9 cellular contexts compared by ENCODE assay signal in the genomic region with DNA sequence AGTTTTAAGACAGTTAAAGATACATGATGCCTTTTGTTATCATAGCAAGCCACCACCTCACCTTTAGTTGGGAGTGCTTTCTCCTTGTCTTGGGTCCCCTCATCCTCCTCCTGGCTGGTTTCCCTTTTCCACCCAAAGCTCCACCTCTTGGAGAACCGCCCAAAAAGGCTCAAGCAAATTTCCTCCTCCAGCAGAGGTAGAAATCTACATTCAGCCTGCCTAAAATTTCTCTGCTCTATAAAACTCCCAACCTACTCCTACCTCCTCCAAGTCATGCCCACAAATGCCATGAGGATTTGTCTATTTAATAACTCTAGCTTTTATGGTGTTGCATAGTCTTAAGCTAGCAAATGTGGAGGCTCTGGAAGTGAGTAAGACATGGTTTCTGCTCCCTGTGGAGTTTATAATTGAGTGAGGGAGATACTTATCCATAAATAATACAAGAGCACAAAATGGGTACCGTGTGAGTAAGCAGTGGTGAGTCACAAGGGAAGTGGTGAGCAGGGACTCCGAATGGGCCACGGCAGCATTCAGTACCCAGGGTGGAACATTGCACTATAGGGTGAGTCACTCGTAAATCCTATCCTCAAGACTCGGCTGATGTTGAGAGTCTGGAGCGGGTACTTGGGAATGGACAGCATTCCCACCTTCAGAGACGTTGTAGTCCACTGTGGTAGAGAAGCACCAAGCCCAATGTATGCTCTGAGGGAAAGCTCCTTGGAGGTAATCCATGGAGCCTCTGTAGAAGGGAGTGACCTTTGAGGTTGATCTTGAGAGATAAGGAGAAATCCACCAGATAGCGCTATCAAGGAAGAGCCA.
A peak's percentile ranks its signal among the peaks of the same experiment; 100 is the strongest.
DNase-seq lines count a peak whose midpoint lies in the region; ATAC-seq, FAIRE-seq and TF ChIP-seq lines count a peak whose summit lies in the region.
"Had no signal": no experiment of that assay in that cellular context is flagged by ENCODE, and none has a peak within 500 bp of the region (broad histone marks: within the 10 kb centered on the region; RNA-seq: fewer than 3 reads in every experiment).

No MANE protein-coding gene starts in this region.

- no peaks in the 10 kb centered on the region for H3K79me2 ChIP-seq in K562 (ENCODE audit: control insufficient read depth, insufficient read depth, low read length)

- TF ChIP-seq CTCF in K562 (IDR thresholded peaks at IDR 0.05 in 2 of 3, conservative IDR thresholded peaks at IDR 0.05 in 1 of 3; ENCODE audit: insufficient read depth in 2 of 3, low read depth in 1 of 3, low read length in 3 of 3) (no peak), thoracic aorta (IDR thresholded peaks at IDR 0.05) (no peak)

- no peaks in the 10 kb centered on the region for H4K20me1 ChIP-seq in K562 (replicated peaks; ENCODE audit: control insufficient read depth, insufficient read depth, low read length)

- POLR2A ChIA-PET in K562 (lab: Yijun Ruan, JAX): interaction anchor here (0.7 kb wide), 1 partner anchor 739 kb away, joined by 3 read pairs; no protein-coding TSS in a partner anchor

- CTCF ChIA-PET in K562 (lab: Yijun Ruan, JAX; ENCODE audit: low intra/inter-chr PET ratio): no interaction called here

- H3K9me3 Mint-ChIP-seq in natural killer cell treated with Interleukin-12 subunit alpha and Interleukin-12 subunit beta and Interleukin-15 and Interleukin-18, amount 100 ng/mL, for 72 hours: peaks cover 3% of the 10 kb centered on the region

- H3K36me3 Mint-ChIP-seq in natural killer cell treated with Interleukin-12 subunit alpha and Interleukin-12 subunit beta and Interleukin-15 and Interleukin-18, amount 100 ng/mL, for 72 hours: no peaks in the 10 kb centered on the region

- no peaks in the 10 kb centered on the region for H3K9me1 ChIP-seq in K562 (ENCODE audit: control insufficient read depth, insufficient read depth, low read length)

- no peak overlapping the region for H3K4me3 ChIP-seq in K562
- no peak overlapping the region for H3K4me3 ChIP-seq in thoracic aorta

- no peak for TF ChIP-seq POLR2A in K562 (conservative IDR thresholded peaks at IDR 0.05)

- H3K9ac ChIP-seq in K562 (ENCODE audit: insufficient read depth in 1 of 2, low read depth in 2 of 2, low read length in 2 of 2): no peak overlapping the region

- FAIRE-seq in K562 (lab: Jason Lieb, UNC): peak; percentile 6

- H3K4me1 ChIP-seq in K562 (replicated peaks in 1 of 2; ENCODE audit: control insufficient read depth in 2 of 2, insufficient read depth in 2 of 2, low read length in 2 of 2): peaks cover 0 to 8% of the 10 kb centered on the region in 2 experiments; a peak in 4 of 5 replicates
- peaks cover 0 to 8% of the 10 kb centered on the region in 2 donors for H3K4me1 ChIP-seq in thoracic aorta (ENCODE audit: control insufficient read depth in 1 of 2, low read depth in 2 of 2)

- ATAC-seq in K562 (no peak), thoracic aorta (ENCODE audit: insufficient number of reproducible peaks, low FRiP score, low read depth) (peak; percentile 57), HG03354 (IDR thresholded peaks at IDR 0.05; ENCODE audit: poor library complexity, severe bottlenecking, unreplicated experiment) (no peak)
- ATAC-seq in natural killer cell treated with Interleukin-12 subunit alpha and Interleukin-12 subunit beta and Interleukin-15 and Interleukin-18, amount 100 ng/mL, for 72 hours: peak; percentile 99

- intact Hi-C loops in K562 (cut with micrococcal nuclease): loop anchor here (5.0 kb wide), 1 partner anchor 108 kb away; no protein-coding TSS in a partner anchor

- peak; percentile 36 for DNase-seq in NK-92 treated with Interleukin-12 subunit alpha and Interleukin-12 subunit beta, amount 100 ng/mL, for 24 hours (lab: John Stamatoyannopoulos, UW)
- DNase-seq in NK-92 (lab: John Stamatoyannopoulos, UW; ENCODE audit: unreplicated experiment) (no peak), T1000 (lab: John Stamatoyannopoulos, UW) (peak; percentile 87), K562 (ENCODE audit: extremely low read depth in 1 of 4, low spot score in 3 of 4) (peak in 2 of 4 experiments; percentile 17 to 27), thoracic aorta (ENCODE audit: low spot score) (peak; percentile 47)
- DNase-seq in natural killer cell treated with Interleukin-12 subunit alpha and Interleukin-12 subunit beta and Interleukin-15 and Interleukin-18, amount 100 ng/mL, for 72 hours (ENCODE audit: low spot score): peak; percentile 87
- no peak for DNase-seq in effector CD4-positive, alpha-beta T cell

- peak overlapping the region; percentile 58 for H3K4me3 Mint-ChIP-seq in natural killer cell treated with Interleukin-12 subunit alpha and Interleukin-12 subunit beta and Interleukin-15 and Interleukin-18, amount 100 ng/mL, for 72 hours

- no peak for TF ChIP-seq EP300 in K562 (IDR thresholded peaks at IDR 0.05; ENCODE audit: low read length)

- H3K4me2 ChIP-seq in K562 (ENCODE audit: insufficient read depth, low read length): no peak overlapping the region

- no peaks in the 10 kb centered on the region for H3K36me3 ChIP-seq in K562 (ENCODE audit: control insufficient read depth, insufficient read depth, low read length)
- H3K36me3 ChIP-seq in thoracic aorta: no peaks in the 10 kb centered on the region

- H3K27ac ChIP-seq in K562 (ENCODE audit: extremely low read depth, low read depth, low read length) (no peak overlapping the region), thoracic aorta (no peak overlapping the region)
- H3K27ac ChIP-seq: C4-2B had no signal

- in situ Hi-C loops in K562 (cut with MboI): loop anchor here (10.0 kb wide), 1 partner anchor 261 kb away; no protein-coding TSS in a partner anchor

- no peak for TF ChIP-seq RAD21 in K562 (CRISPR knock-in tag; conservative IDR thresholded peaks at IDR 0.05 in 1 of 2, IDR thresholded peaks at IDR 0.05 in 1 of 2)

- no peaks in the 10 kb centered on the region for H3K9me3 ChIP-seq in K562 (replicated peaks; ENCODE audit: control insufficient read depth, insufficient read depth, low read depth, low read length)
- H3K9me3 ChIP-seq in thoracic aorta: no peaks in the 10 kb centered on the region

- peaks cover 12 to 13% of the 10 kb centered on the region in 2 donors for H3K4me1 Mint-ChIP-seq in natural killer cell treated with Interleukin-12 subunit alpha and Interleukin-12 subunit beta and Interleukin-15 and Interleukin-18, amount 100 ng/mL, for 72 hours (ENCODE audit: low read depth in 2 of 2)

- peaks cover 0 to 2% of the 10 kb centered on the region in 2 donors for H3K27me3 Mint-ChIP-seq in natural killer cell treated with Interleukin-12 subunit alpha and Interleukin-12 subunit beta and Interleukin-15 and Interleukin-18, amount 100 ng/mL, for 72 hours

- no peak overlapping the region for H2AFZ ChIP-seq in K562 (ENCODE audit: low read depth, low read length)

- H3K27me3 ChIP-seq in K562 (ENCODE audit: control insufficient read depth in 2 of 2, insufficient read depth in 2 of 2, low read length in 2 of 2) (peaks cover 0 to 14% of the 10 kb centered on the region in 2 experiments; a peak in 1 of 5 replicates), thoracic aorta (replicated peaks; ENCODE audit: insufficient read depth) (no peaks in the 10 kb centered on the region)

- WGBS in K562 (ENCODE audit: insufficient coverage, low coverage, missing lambda C conversion rate): 3% methylated on average over 9 of the region's 9 CpGs

- peak overlapping the region; percentile 61 to 97 for H3K27ac Mint-ChIP-seq in natural killer cell treated with Interleukin-12 subunit alpha and Interleukin-12 subunit beta and Interleukin-15 and Interleukin-18, amount 100 ng/mL, for 72 hours

- no TSS peak for BruUV-seq in K562 (replicated peaks; lab: Mats Ljungman, UMichigan)

TF ChIP-seq in K562, 482 proteins besides CTCF, POLR2A, EP300 and RAD21 (continues in another document):
- TF ChIP-seq TCF3 (CRISPR knock-in tag; IDR thresholded peaks at IDR 0.05) (no peak), NFRKB (IDR thresholded peaks at IDR 0.05; ENCODE audit: low read depth) (no peak), EWSR1 (IDR thresholded peaks at IDR 0.05; ENCODE audit: borderline replicate concordance, low read depth, partially characterized antibody) (no peak), NBN (IDR thresholded peaks at IDR 0.05; ENCODE audit: low read depth) (no peak), JUN (IDR thresholded peaks at IDR 0.05; ENCODE audit: borderline replicate concordance, low read depth, low read length) (peak; percentile 65; the same call in 1 of the 2 replicates), JUN (CRISPR knock-in tag; IDR thresholded peaks at IDR 0.05; ENCODE audit: borderline replicate concordance) (no peak), ZBTB9 (CRISPR knock-in tag; IDR thresholded peaks at IDR 0.05) (no peak), FOSL1 (tag; conservative IDR thresholded peaks at IDR 0.05) (peak; percentile 94), HNRNPK (IDR thresholded peaks at IDR 0.05; ENCODE audit: low read depth, low read length, poor library complexity, severe bottlenecking) (no peak), SMARCE1 (IDR thresholded peaks at IDR 0.05) (0 out of 2 replicates have a peak, but pooled peaks have one; percentile 13), ATF3 (IDR thresholded peaks at IDR 0.05) (peak; percentile 75), ATF3 (CRISPR knock-in tag; conservative IDR thresholded peaks at IDR 0.05) (no peak), ZNF695 (CRISPR knock-in tag; IDR thresholded peaks at IDR 0.05) (no peak), SAP30 (IDR thresholded peaks at IDR 0.05; ENCODE audit: borderline replicate concordance, insufficient read depth, low read depth, low read length, poor library complexity, severe bottlenecking) (no peak), MEIS2 (IDR thresholded peaks at IDR 0.05; ENCODE audit: partially characterized antibody) (peak; percentile 8), SMARCA4 (IDR thresholded peaks at IDR 0.05) (peak; percentile 42; the same call in 1 of the 2 replicates)

Comparison
In these comparisons a context has a peak if more than half of its experiments do, and no peak if none do; other contexts are left out.
1. DNase-seq: peak in NK-92 treated with Interleukin-12 subunit alpha and Interleukin-12 subunit beta, amount 100 ng/mL, for 24 hours (single experiment), T1000 (single experiment), natural killer cell treated with Interleukin-12 subunit alpha and Interleukin-12 subunit beta and Interleukin-15 and Interleukin-18, amount 100 ng/mL, for 72 hours (single experiment) and thoracic aorta (single experiment); none in NK-92 (single experiment) and effector CD4-positive, alpha-beta T cell (single experiment).
2. ATAC-seq: peak in natural killer cell treated with Interleukin-12 subunit alpha and Interleukin-12 subunit beta and Interleukin-15 and Interleukin-18, amount 100 ng/mL, for 72 hours (2 of 2) and thoracic aorta (single experiment); none in K562 (single experiment) and HG03354 (single experiment).